Comparison of ENCODE assay signal across 1 cellular context in genomic region chr2:200797242-200797770, GRCh38.
A peak's percentile ranks its signal among the peaks of the same experiment; 100 is the strongest.
TF ChIP-seq lines count a peak whose summit lies in the region.

No MANE protein-coding gene starts in this region.

TF ChIP-seq in HepG2, 621 proteins besides CTCF, POLR2A, EP300 and RAD21 (continued from another document):
- TF ChIP-seq ZNF574 (CRISPR knock-in tag; IDR thresholded peaks at IDR 0.05) (0 out of 2 replicates have a peak, but pooled peaks have one; percentile 28), XRCC5 (optimal IDR thresholded peaks at IDR 0.05; ENCODE audit: low read length) (peak; percentile 61), ZNF292 (CRISPR knock-in tag; IDR thresholded peaks at IDR 0.05; ENCODE audit: borderline replicate concordance, low read depth) (peak; percentile 65; the same call in 1 of the 2 replicates), ZNF331 (CRISPR knock-in tag; IDR thresholded peaks at IDR 0.05) (peak; percentile 49; the same call in 1 of the 2 replicates), EHMT2 (IDR thresholded peaks at IDR 0.05; ENCODE audit: borderline replicate concordance, low read depth, low read length) (0 out of 2 replicates have a peak, but pooled peaks have one; percentile 17), HDAC1 (CRISPR knock-in tag; IDR thresholded peaks at IDR 0.05) (0 out of 2 replicates have a peak, but pooled peaks have one; percentile 22), ZNF121 (CRISPR knock-in tag; IDR thresholded peaks at IDR 0.05) (peak; percentile 79), FOXO1 (CRISPR knock-in tag; IDR thresholded peaks at IDR 0.05) (no peak; the same call in 1 of the 2 replicates), FOSL2 (CRISPR knock-in tag; IDR thresholded peaks at IDR 0.05) (no peak), SMC3 (IDR thresholded peaks at IDR 0.05; ENCODE audit: low read length) (peak; percentile 14; the same call in 1 of the 2 replicates), GATAD1 (CRISPR knock-in tag; IDR thresholded peaks at IDR 0.05) (no peak), GATAD2A (CRISPR knock-in tag; IDR thresholded peaks at IDR 0.05) (0 out of 2 replicates have a peak, but pooled peaks have one; percentile 11), CEBPB (IDR thresholded peaks at IDR 0.05; ENCODE audit: borderline replicate concordance, low read depth, low read length) (peak; percentile 97), SAP130 (CRISPR knock-in tag; IDR thresholded peaks at IDR 0.05; ENCODE audit: low read depth) (0 out of 2 replicates have a peak, but pooled peaks have one; percentile 23), ZMYM3 (CRISPR knock-in tag; IDR thresholded peaks at IDR 0.05) (peak; percentile 12; the same call in 1 of the 2 replicates), SALL1 (CRISPR knock-in tag; IDR thresholded peaks at IDR 0.05) (0 out of 2 replicates have a peak, but pooled peaks have one; percentile 29), AHDC1 (CRISPR knock-in tag; IDR thresholded peaks at IDR 0.05; ENCODE audit: borderline replicate concordance) (peak; percentile 57; the same call in 1 of the 2 replicates), ZNF512B (CRISPR knock-in tag; IDR thresholded peaks at IDR 0.05; ENCODE audit: borderline replicate concordance) (0 out of 2 replicates have a peak, but pooled peaks have one; percentile 25)
